Comparison of ENCODE assay signal across 21 cellular contexts in genomic region chr6:169887529-169888140, GRCh38.
"Had no signal": no experiment of that assay in that cellular context is flagged by ENCODE, and none has a peak within 500 bp of the region (broad histone marks: within the 10 kb centered on the region; RNA-seq: fewer than 3 reads in every experiment).

No MANE protein-coding gene starts in this region.

- H3K9me3 ChIP-seq: lower lobe of right lung, thoracic aorta, upper lobe of right lung had no signal

- ATAC-seq: activated CD8-positive, alpha-beta T cell treated with anti-CD3 and anti-CD28 coated beads for 36 hours; activated naive CD4-positive, alpha-beta T cell treated with anti-CD3 and anti-CD28 coated beads, Interleukin-2, amount 50 U/mL, for 72 hours; lower lobe of right lung; upper lobe of right lung had no signal

- H3K4me1 ChIP-seq: lower lobe of right lung, upper lobe of right lung had no signal

- H3K36me3 ChIP-seq: brain microvascular endothelial cell, lower lobe of right lung, thoracic aorta, upper lobe of right lung, WERI-Rb-1 had no signal

- DNase-seq: activated CD4-positive, alpha-beta T cell treated with anti-CD3 and anti-CD28 coated beads, Interleukin-2, amount 10 ng/mL, durations not matched to agents 7 days and 5 days; activated CD4-positive, CD25-positive, alpha-beta regulatory T cell treated with anti-CD3 and anti-CD28 coated beads, Interleukin-2, amount 50 U/mL, for 72 hours; activated CD8-positive, alpha-beta T cell treated with anti-CD3 and anti-CD28 coated beads for 36 hours; activated T-cell treated with anti-CD3 and anti-CD28 coated beads, Interleukin-2, amount 50 U/mL, for 1 hour; aorta; brain microvascular endothelial cell; erythroblast; foreskin melanocyte; hippocampal formation; lower lobe of right lung; naive B cell; nucleus accumbens; retina; stimulated activated CD4-positive, alpha-beta T cell treated with anti-CD3 and anti-CD28 coated beads, Interleukin-4, amount 100 ng/mL, for 24 hours; stimulated activated naive CD4-positive, alpha-beta T cell treated with Interleukin-2 at 50 U/mL for 16 hours; T-helper 1 cell; upper lobe of right lung; WERI-Rb-1 had no signal

- H3K27me3 ChIP-seq: brain microvascular endothelial cell had no signal

- H3K27ac ChIP-seq: brain microvascular endothelial cell, lower lobe of right lung, thoracic aorta, upper lobe of right lung, WERI-Rb-1 had no signal

- FAIRE-seq: TTC549 had no signal

- H3K4me3 ChIP-seq: lower lobe of right lung, thoracic aorta, upper lobe of right lung had no signal
